18 cellular contexts compared by ENCODE assay signal in the genomic region with DNA sequence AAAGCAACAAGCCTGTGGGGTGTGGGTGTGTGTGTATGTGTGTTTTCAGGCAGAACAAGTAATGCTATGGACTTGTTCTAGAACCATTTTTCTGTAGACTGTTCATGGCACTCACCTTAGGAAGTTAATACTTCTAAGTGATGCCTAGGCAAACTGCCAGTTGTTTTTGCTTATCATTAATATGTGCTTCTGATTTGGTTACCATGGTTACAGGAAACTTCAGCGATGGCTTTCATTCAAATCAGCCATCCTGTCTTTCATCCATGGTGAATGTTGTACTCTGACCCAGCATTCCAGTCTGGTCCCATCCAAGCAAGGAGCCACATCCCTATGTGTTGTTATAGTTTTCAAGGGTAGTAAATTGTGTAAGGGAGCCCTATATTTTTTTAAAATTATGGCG. TPM values are rescaled to one million over a fixed set of nuclear protein-coding genes. Genes with fewer than 3 reads are reported as not detected.
"Had no signal": no experiment of that assay in that cellular context is flagged by ENCODE, and none has a peak within 500 bp of the region (broad histone marks: within the 10 kb centered on the region; RNA-seq: fewer than 3 reads in every experiment).

No MANE protein-coding gene starts in this region.

- ATAC-seq: foreskin keratinocyte, left lung, pancreas had no signal

- FAIRE-seq: kidney, pancreas had no signal

- H3K27ac ChIP-seq: brain microvascular endothelial cell, foreskin keratinocyte, left lung, pancreas had no signal

- H3K36me3 ChIP-seq: brain microvascular endothelial cell, left lung, pancreas, stomach had no signal

- H3K4me3 ChIP-seq: left lung, pancreas, stomach, testis had no signal

- H3K4me1 ChIP-seq: foreskin keratinocyte had no signal

- DNase-seq: activated CD4-positive, alpha-beta T cell treated with anti-CD3 and anti-CD28 coated beads, Interleukin-2, amount 50 U/mL, for 1 hour; activated CD8-positive, alpha-beta memory T cell treated with anti-CD3 and anti-CD28 coated beads for 24 hours; activated naive CD8-positive, alpha-beta T cell treated with anti-CD3 and anti-CD28 coated beads, Interleukin-2, amount 10 ng/mL, durations not matched to agents 7 days and 5 days; brain microvascular endothelial cell; cortex of kidney; effector memory CD4-positive, alpha-beta T cell; foreskin keratinocyte; glutamatergic neuron; hypothalamus; kidney; left lung; mammary epithelial cell; naive B cell; pancreas; stimulated activated CD4-positive, alpha-beta T cell treated with anti-CD3 and anti-CD28 coated beads, Interleukin-1b, Interleukin-23, amount 100 ng/mL, for 48 hours; stomach; testis had no signal

- H3K9me3 ChIP-seq: left lung, pancreas, stomach, testis had no signal

- H3K27me3 ChIP-seq: brain microvascular endothelial cell, left lung, pancreas, stomach, testis had no signal

RNA-seq across cellular contexts. Expression of a gene that starts 49.8 kb away (rescaled TPM):
- total RNA-seq: activated T-helper 1 cell treated with anti-CD3 and anti-CD28 coated beads, Interleukin-12 subunit alpha, Interleukin-12 subunit beta, Interleukin-2, Interleukin-4 antibody, amounts not matched to agents 30 ng/mL and 10 ng/mL and 1 ng/mL, durations not matched to agents 14 hours and 24 hours and 36 hours; foreskin keratinocyte had no signal
- polyA plus RNA-seq: foreskin keratinocyte, mammary epithelial cell had no signal
